In genomic region chr22:49588739-49589138, GRCh38 we compare ENCODE assay signal across 28 cellular contexts.
"Had no signal": no experiment of that assay in that cellular context is flagged by ENCODE, and none has a peak within 500 bp of the region (broad histone marks: within the 10 kb centered on the region; RNA-seq: fewer than 3 reads in every experiment).

No MANE protein-coding gene starts in this region.

- ATAC-seq: activated CD8-positive, alpha-beta T cell treated with anti-CD3 and anti-CD28 coated beads for 36 hours; activated T-cell treated with anti-CD3 and anti-CD28 coated beads, Interleukin-2, amount 50 U/mL, for 4 hours; K562; PC-3 had no signal

- H3K27ac ChIP-seq: brain microvascular endothelial cell, SJCRH30, SK-N-MC, WERI-Rb-1 had no signal

- H3K9me3 ChIP-seq: SJCRH30 had no signal

- DNase-seq: activated CD4-positive, alpha-beta T cell treated with anti-CD3 and anti-CD28 coated beads, Interleukin-2, amount 10 ng/mL, durations not matched to agents 24 days and 14 days; activated CD4-positive, alpha-beta T cell treated with anti-CD3 and anti-CD28 coated beads, Interleukin-2, amount 50 U/mL, for 4 hours; activated CD8-positive, alpha-beta T cell treated with anti-CD3 and anti-CD28 coated beads for 36 hours; activated naive CD4-positive, alpha-beta T cell treated with Interleukin-2 at 50 U/mL for 16 hours; activated T-cell treated with anti-CD3 and anti-CD28 coated beads for 4 hours; activated T-cell treated with anti-CD3 and anti-CD28 coated beads, Interleukin-2, amount 50 U/mL, for 4 hours; anterior cingulate cortex; brain microvascular endothelial cell; IMR-90; NCI-H1092 treated with DMSO at 0.1 percent for 48 hours; NCI-H1417; NCI-H146; NCI-H187; NCI-H2029 treated with DMSO at 0.1 percent for 48 hours; NCI-H2107; NCI-H2171; NCI-H510A; NCI-H526; NCI-H748 treated with DMSO at 0.1 percent for 48 hours; NK-92 treated with Interleukin-12 subunit alpha and Interleukin-12 subunit beta, amount 100 ng/mL, for 24 hours; PC-3; SHP77; SJCRH30; T1000; WERI-Rb-1 had no signal

- H3K4me1 ChIP-seq: SJCRH30 had no signal

- H3K27me3 ChIP-seq: brain microvascular endothelial cell had no signal

- FAIRE-seq: K562, RCC 7860 had no signal

- H3K4me3 ChIP-seq: K562, SJCRH30, SK-N-MC had no signal

- H3K36me3 ChIP-seq: brain microvascular endothelial cell, SJCRH30, WERI-Rb-1 had no signal
